8 cellular contexts compared by ENCODE assay signal in genomic region chr2:27583390-27583915, GRCh38. TPM values are rescaled to one million over a fixed set of nuclear protein-coding genes. Genes with fewer than 3 reads are reported as not detected.
DNase-seq lines count a peak whose midpoint lies in the region; ATAC-seq and TF ChIP-seq lines count a peak whose summit lies in the region.

No MANE protein-coding gene starts in this region.

- TF ChIP-seq CTCF in Loucy (conservative IDR thresholded peaks at IDR 0.05; ENCODE audit: low read length): no peak
- no peak for TF ChIP-seq CTCF in cardiac fibroblast (IDR thresholded peaks at IDR 0.05; ENCODE audit: low read depth, low read length)

- peak overlapping the region; percentile 97 for H3K9ac ChIP-seq in Loucy (ENCODE audit: low read depth, low read length, poor library complexity, severe bottlenecking)

- H3K9me3 ChIP-seq in Loucy (ENCODE audit: insufficient read depth, low read depth, low read length): no peaks in the 10 kb centered on the region
- peaks cover 1% of the 10 kb centered on the region for H3K9me3 ChIP-seq in mononuclear cell (ENCODE audit: low read depth, low read length)

- H3K79me2 ChIP-seq in Loucy (ENCODE audit: insufficient read depth, low read length): peaks cover 54% of the 10 kb centered on the region

- H4K20me1 ChIP-seq in Loucy (ENCODE audit: insufficient read depth, low read length, poor library complexity, severe bottlenecking): peaks cover 49% of the 10 kb centered on the region

- DNase-seq in cardiac fibroblast (ENCODE audit: low read depth in 2 of 2): peak; percentile 16 to 36
- DNase-seq in NCI-H1048 (lab: John Stamatoyannopoulos, UW): no peak
- DNase-seq in DMS153 treated with DMSO at 0.1 percent for 48 hours (lab: John Stamatoyannopoulos, UW; ENCODE audit: unreplicated experiment): no peak
- DNase-seq in ecto neural progenitor cell (ENCODE audit: low spot score): no peak

- peak overlapping the region; percentile 94 for H3K4me2 ChIP-seq in Loucy (ENCODE audit: low read depth, low read length, poor library complexity, severe bottlenecking)

- H3K4me3 ChIP-seq in GM08714 (ENCODE audit: low read length) (peak overlapping the region; percentile 99), Loucy (ENCODE audit: low read length, poor library complexity, severe bottlenecking) (peak overlapping the region; percentile 99), cardiac fibroblast (replicated peaks in 1 of 2; ENCODE audit: low read depth in 2 of 2, low read length in 2 of 2) (peak overlapping the region; percentile 65 to 75), mononuclear cell (ENCODE audit: low read length) (peak overlapping the region; percentile 56)

- no peaks in the 10 kb centered on the region for H3K36me3 ChIP-seq in Loucy (ENCODE audit: insufficient read depth, low read length)

- H3K9me2 ChIP-seq in Loucy (replicated peaks; ENCODE audit: low read depth, low read length): no peaks in the 10 kb centered on the region

- H3K27me3 ChIP-seq in Loucy (ENCODE audit: insufficient read depth, low read length, poor library complexity, severe bottlenecking) (peaks cover 25% of the 10 kb centered on the region), mononuclear cell (ENCODE audit: insufficient read depth, low read length) (no peaks in the 10 kb centered on the region)

- no peak for ATAC-seq in esophagus mucosa

- H2AFZ ChIP-seq in Loucy (ENCODE audit: low read length): peak overlapping the region; percentile 96

- H3F3A ChIP-seq in Loucy (ENCODE audit: low read depth): no peaks in the 10 kb centered on the region

- H3K4me1 ChIP-seq in Loucy (ENCODE audit: insufficient read depth, low read length, poor library complexity, severe bottlenecking) (peaks cover 53% of the 10 kb centered on the region), mononuclear cell (ENCODE audit: insufficient read depth, low read length) (peaks cover 31% of the 10 kb centered on the region)

RNA-seq across cellular contexts. Expression of gene ZNF512, which starts 0.6 kb away (rescaled TPM):
- total RNA-seq in mononuclear cell (12.8 TPM), esophagus mucosa (9.2 TPM)

RNA-seq across cellular contexts. Expression of gene CCDC121, which starts 45.4 kb away (rescaled TPM):
- total RNA-seq in mononuclear cell (0.84 TPM), esophagus mucosa (1.3 TPM)

RNA-seq across cellular contexts. Expression of gene GPN1, which starts 45.4 kb away (rescaled TPM):
- total RNA-seq in mononuclear cell (25.8 TPM), esophagus mucosa (26.5 TPM)

Comparison
In these comparisons a context has a peak if more than half of its experiments do, and no peak if none do; other contexts are left out.
1. DNase-seq: peak in cardiac fibroblast (2 of 2); none in NCI-H1048 (single experiment), DMS153 treated with DMSO at 0.1 percent for 48 hours (single experiment) and ecto neural progenitor cell (single experiment).
2. Peak in every context shown above with its lines, with median percentiles within 50 percentile points of each other: H3K4me3 ChIP-seq.